ENCODE assay signal across 8 cellular contexts in genomic region chr6:3859878-3860552, GRCh38. TPM values are rescaled to one million over a fixed set of nuclear protein-coding genes. Genes with fewer than 3 reads are reported as not detected.
"Had no signal": no experiment of that assay in that cellular context is flagged by ENCODE, and none has a peak within 500 bp of the region (broad histone marks: within the 10 kb centered on the region; RNA-seq: fewer than 3 reads in every experiment).

No MANE protein-coding gene starts in this region.

- H3K4me3 ChIP-seq: GM12878 had no signal

- DNase-seq: GDM1, GF-D8 had no signal

- FAIRE-seq: G401.6, GM12878, GM12891, GM12892, GM18507 had no signal

- ATAC-seq: GM12878 had no signal

RNA-seq across cellular contexts. Expression of gene FAM50B, which starts 10.8 kb away (rescaled TPM):
- total RNA-seq: G401 had no signal
